Comparison of ENCODE assay signal across 21 cellular contexts in the genomic region with DNA sequence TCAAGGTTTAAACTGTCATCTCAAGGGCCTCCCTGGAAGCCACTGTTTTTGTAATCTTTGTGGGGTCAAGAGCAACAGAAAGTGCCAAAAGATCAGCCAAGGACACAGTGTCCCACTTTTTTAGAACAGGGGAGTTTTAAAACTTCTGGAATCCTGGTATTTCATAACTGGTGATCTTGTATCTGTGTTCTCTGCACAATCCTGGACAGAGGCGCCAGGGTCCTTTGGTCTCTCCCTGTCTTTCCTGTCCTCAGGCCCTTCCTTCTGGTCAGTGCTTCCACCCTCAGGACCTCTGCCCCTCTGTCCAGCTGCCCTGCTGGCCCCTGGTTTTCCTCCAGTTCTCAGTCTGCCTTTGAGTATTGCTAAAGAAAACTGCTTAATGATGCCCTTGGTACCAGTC. TPM values are rescaled to one million over a fixed set of nuclear protein-coding genes. Genes with fewer than 3 reads are reported as not detected.
A peak's percentile ranks its signal among the peaks of the same experiment; 100 is the strongest.
DNase-seq lines count a peak whose midpoint lies in the region; ATAC-seq, FAIRE-seq and TF ChIP-seq lines count a peak whose summit lies in the region.
"Had no signal": no experiment of that assay in that cellular context is flagged by ENCODE, and none has a peak within 500 bp of the region (broad histone marks: within the 10 kb centered on the region; RNA-seq: fewer than 3 reads in every experiment).

No MANE protein-coding gene starts in this region.

- peaks cover 5 to 14% of the 10 kb centered on the region in 2 donors for H3K27me3 Mint-ChIP-seq in CD4-positive, alpha-beta memory T cell
- H3K27me3 Mint-ChIP-seq in activated naive CD4-positive, alpha-beta T cell treated with anti-CD3 and anti-CD28 coated beads for 36 hours (ENCODE audit: low read depth), result peaks cover 7% of the 10 kb centered on the region
- H3K27me3 Mint-ChIP-seq: dendritic cell treated with granulocyte-macrophage colony-stimulating factor and Interleukin-4, amounts not matched to agents 40 ng/mL and 50 ng/mL, for 4 days had no signal

- WGBS in psoas muscle, 3 donors, result 38 to 69% (median 50%) methylated on average over 1 of the region's 1 CpG
- WGBS in small intestine, 3 donors, result 80 to 92% (median 81%) methylated on average over 1 of the region's 1 CpG

- H3K4me3 ChIP-seq in right atrium auricular region (no peak overlapping the region), psoas muscle (no peak overlapping the region), small intestine (ENCODE audit: low read depth in 1 of 2, low read length in 2 of 2) (no peak overlapping the region)
- H3K4me3 ChIP-seq in CD4-positive, alpha-beta memory T cell (ENCODE audit: low read length in 2 of 2), result no peak overlapping the region
- H3K4me3 ChIP-seq: MG63, mucosa of descending colon, SJCRH30 had no signal

- FAIRE-seq in small intestine (lab: Jason Lieb, UNC), result no peak
- FAIRE-seq: HTR-8/SVneo had no signal

- H3K27ac Mint-ChIP-seq in CD4-positive, alpha-beta memory T cell, result no peak overlapping the region
- H3K27ac Mint-ChIP-seq in activated naive CD4-positive, alpha-beta T cell treated with anti-CD3 and anti-CD28 coated beads for 36 hours, result no peak overlapping the region
- H3K27ac Mint-ChIP-seq: activated CD8-positive, alpha-beta memory T cell treated with anti-CD3 and anti-CD28 coated beads, Interleukin-2, amount 10 ng/mL, durations not matched to agents 7 days and 5 days; dendritic cell treated with granulocyte-macrophage colony-stimulating factor and Interleukin-4, amounts not matched to agents 40 ng/mL and 50 ng/mL, for 4 days had no signal

- no peaks in the 10 kb centered on the region for H3K9me3 ChIP-seq in right atrium auricular region
- H3K9me3 ChIP-seq in psoas muscle, result no peaks in the 10 kb centered on the region
- no peaks in the 10 kb centered on the region for H3K9me3 ChIP-seq in CD4-positive, alpha-beta memory T cell (ENCODE audit: control insufficient read depth in 1 of 2, low read length in 2 of 2)
- H3K9me3 ChIP-seq in small intestine (ENCODE audit: control insufficient read depth, low read depth), result no peaks in the 10 kb centered on the region
- H3K9me3 ChIP-seq: MG63, mucosa of descending colon, SJCRH30 had no signal

- peak in 3 of 4 donors; percentile 74 to 83 (median 81) for ATAC-seq in psoas muscle
- ATAC-seq: activated CD8-positive, alpha-beta memory T cell treated with anti-CD3 and anti-CD28 coated beads, Interleukin-2, amount 10 ng/mL, durations not matched to agents 7 days and 5 days; mucosa of descending colon had no signal

- intact Hi-C loops in psoas muscle (cut with DNase I), result no loop called here
- intact Hi-C loops in CD4-positive, alpha-beta memory T cell (cut with micrococcal nuclease), result loop anchor here (10.0 kb wide), 1 partner anchor 420 kb away; no protein-coding TSS in a partner anchor
- intact Hi-C loops in activated naive CD4-positive, alpha-beta T cell treated with anti-CD3 and anti-CD28 coated beads for 36 hours (cut with micrococcal nuclease), result no loop called here

- H3K4me1 ChIP-seq in right atrium auricular region (peaks cover 0 to 22% of the 10 kb centered on the region in 2 donors), psoas muscle (peaks cover 12% of the 10 kb centered on the region), small intestine (ENCODE audit: control insufficient read depth in 2 of 2, insufficient read depth in 1 of 2, low read depth in 1 of 2, low read length in 1 of 2) (no peaks in the 10 kb centered on the region)
- no peaks in the 10 kb centered on the region for H3K4me1 ChIP-seq in CD4-positive, alpha-beta memory T cell (ENCODE audit: insufficient read depth, low read length)

- CTCF ChIA-PET in CD4-positive, alpha-beta memory T cell (lab: Charles Lee; ENCODE audit: partially characterized antibody), result interaction anchor here (0.9 to 1.3 kb wide), 2 partner anchors 21 to 88 kb away, joined by 3 read pairs; no protein-coding TSS in a partner anchor
- CTCF ChIA-PET in activated naive CD4-positive, alpha-beta T cell treated with anti-CD3 and anti-CD28 coated beads for 36 hours (lab: Charles Lee), result interaction anchor here (0.6 to 1.0 kb wide), 3 partner anchors 8 to 122 kb away, joined by 3 to 6 read pairs (median 3); no protein-coding TSS in a partner anchor

- H3K27ac ChIP-seq in cingulate gyrus (ENCODE audit: low read depth, low read length) (peak overlapping the region; percentile 3), right atrium auricular region (peak overlapping the region; percentile 32 to 53), psoas muscle (no peak overlapping the region), small intestine (ENCODE audit: low read depth in 1 of 2, low read length in 1 of 2) (no peak overlapping the region)
- no peak overlapping the region for H3K27ac ChIP-seq in CD4-positive, alpha-beta memory T cell (ENCODE audit: low read depth, low read length)
- H3K27ac ChIP-seq: epithelial cell of prostate, SJCRH30 had no signal

- H3K4me1 Mint-ChIP-seq in CD4-positive, alpha-beta memory T cell, result peaks cover 0 to 1% (median 0%) of the 10 kb centered on the region in 4 donors
- no peaks in the 10 kb centered on the region for H3K4me1 Mint-ChIP-seq in activated naive CD4-positive, alpha-beta T cell treated with anti-CD3 and anti-CD28 coated beads for 36 hours (ENCODE audit: low read depth)

- DNase-seq in right atrium auricular region (ENCODE audit: low spot score) (peak; percentile 82), psoas muscle (peak; percentile 75 to 87), ureter (ENCODE audit: low spot score) (peak; percentile 49), small intestine (no peak)
- no peak for DNase-seq in CD4-positive, alpha-beta memory T cell
- no peak for DNase-seq in activated naive CD4-positive, alpha-beta T cell treated with anti-CD3 and anti-CD28 coated beads for 36 hours
- DNase-seq: activated CD4-positive, CD25-positive, alpha-beta regulatory T cell treated with anti-CD3 and anti-CD28 coated beads, Interleukin-2, amount 50 U/mL, for 72 hours; activated CD8-positive, alpha-beta memory T cell treated with anti-CD3 and anti-CD28 coated beads, Interleukin-2, amount 10 ng/mL, durations not matched to agents 7 days and 5 days; activated effector memory CD4-positive, alpha-beta T cell treated with anti-CD3 and anti-CD28 coated beads, Interleukin-2, amount 50 U/mL, for 16 hours; glutamatergic neuron; MG63; mucosa of descending colon; NCI-H1694 treated with DMSO at 0.1 percent for 48 hours; occipital lobe; SJCRH30; stimulated activated CD4-positive, alpha-beta T cell treated with anti-CD3 and anti-CD28 coated beads, Interleukin-12 subunit alpha, Interleukin-12 subunit beta, amount 100 ng/mL, for 4 hours; stimulated activated naive CD4-positive, alpha-beta T cell treated with Interleukin-2 at 50 U/mL for 16 hours had no signal

- peaks cover 0 to 3% (median 0%) of the 10 kb centered on the region in 8 donors for H3K9me3 Mint-ChIP-seq in CD4-positive, alpha-beta memory T cell
- no peaks in the 10 kb centered on the region for H3K9me3 Mint-ChIP-seq in activated naive CD4-positive, alpha-beta T cell treated with anti-CD3 and anti-CD28 coated beads for 36 hours
- H3K9me3 Mint-ChIP-seq: dendritic cell treated with granulocyte-macrophage colony-stimulating factor and Interleukin-4, amounts not matched to agents 40 ng/mL and 50 ng/mL, for 4 days had no signal

- H3K36me3 ChIP-seq in right atrium auricular region (no peaks in the 10 kb centered on the region), psoas muscle (ENCODE audit: insufficient read depth in 1 of 2, low read depth in 1 of 2) (no peaks in the 10 kb centered on the region), small intestine (ENCODE audit: control insufficient read depth in 2 of 2, insufficient read depth in 2 of 2, low read length in 2 of 2) (no peaks in the 10 kb centered on the region)
- H3K36me3 ChIP-seq in CD4-positive, alpha-beta memory T cell (ENCODE audit: insufficient read depth, low read length), result no peaks in the 10 kb centered on the region
- H3K36me3 ChIP-seq: SJCRH30 had no signal

- TF ChIP-seq CTCF in right atrium auricular region (IDR thresholded peaks at IDR 0.05) (no peak), psoas muscle (IDR thresholded peaks at IDR 0.05) (no peak)

- POLR2A ChIA-PET in CD4-positive, alpha-beta memory T cell (lab: Charles Lee; ENCODE audit: partially characterized antibody), result no interaction called here

- no peaks in the 10 kb centered on the region for H3K27me3 ChIP-seq in right atrium auricular region
- H3K27me3 ChIP-seq in psoas muscle (ENCODE audit: insufficient read depth in 3 of 3, low read length in 2 of 3), result no peaks in the 10 kb centered on the region
- no peaks in the 10 kb centered on the region for H3K27me3 ChIP-seq in CD4-positive, alpha-beta memory T cell (ENCODE audit: insufficient read depth, low read length)
- H3K27me3 ChIP-seq in small intestine (ENCODE audit: control insufficient read depth in 2 of 2, insufficient read depth in 2 of 2, low read length in 2 of 2), result no peaks in the 10 kb centered on the region
- H3K27me3 ChIP-seq: MG63, SJCRH30 had no signal

- no peaks in the 10 kb centered on the region for H3K36me3 Mint-ChIP-seq in CD4-positive, alpha-beta memory T cell
- H3K36me3 Mint-ChIP-seq in activated naive CD4-positive, alpha-beta T cell treated with anti-CD3 and anti-CD28 coated beads for 36 hours (ENCODE audit: low read depth), result no peaks in the 10 kb centered on the region
- H3K36me3 Mint-ChIP-seq: activated CD8-positive, alpha-beta memory T cell treated with anti-CD3 and anti-CD28 coated beads, Interleukin-2, amount 10 ng/mL, durations not matched to agents 7 days and 5 days had no signal

- H3K4me3 Mint-ChIP-seq in CD4-positive, alpha-beta memory T cell, result no peak overlapping the region
- no peak overlapping the region for H3K4me3 Mint-ChIP-seq in activated naive CD4-positive, alpha-beta T cell treated with anti-CD3 and anti-CD28 coated beads for 36 hours
- H3K4me3 Mint-ChIP-seq: activated CD8-positive, alpha-beta memory T cell treated with anti-CD3 and anti-CD28 coated beads, Interleukin-2, amount 10 ng/mL, durations not matched to agents 7 days and 5 days; dendritic cell treated with granulocyte-macrophage colony-stimulating factor and Interleukin-4, amounts not matched to agents 40 ng/mL and 50 ng/mL, for 4 days had no signal

RNA-seq across cellular contexts. Expression of a gene that starts 47.3 kb away (rescaled TPM):
- 10 to 100 TPM; 11.8 to 14.4 TPM for total RNA-seq in right atrium auricular region
- 1 to 10 TPM; 6.8 to 9.7 (median 7.6) TPM for total RNA-seq in psoas muscle
- polyA plus RNA-seq in psoas muscle, result 1 to 10 TPM; 2.5 to 6.4 (median 3.7) TPM
- 27.1 TPM for total RNA-seq in ureter
- total RNA-seq in CD4-positive, alpha-beta memory T cell, result not detected
- polyA plus RNA-seq in CD4-positive, alpha-beta memory T cell, result not detected
- total RNA-seq in activated naive CD4-positive, alpha-beta T cell treated with anti-CD3 and anti-CD28 coated beads for 36 hours, result not detected
- polyA plus RNA-seq in small intestine, result 1 to 10 TPM in 1 of 3 donors, under 1 TPM in 2; 0.22 to 3.6 (median 0.81) TPM

Comparison
In these comparisons a context has a peak if more than half of its experiments do, and no peak if none do; other contexts are left out.
1. H3K27ac ChIP-seq: peak in cingulate gyrus (single experiment) and right atrium auricular region (2 of 2); none in psoas muscle (single experiment), CD4-positive, alpha-beta memory T cell (single experiment) and small intestine (0 of 2).
2. DNase-seq: peak in right atrium auricular region (single experiment), psoas muscle (2 of 2) and ureter (single experiment); none in CD4-positive, alpha-beta memory T cell (0 of 5), activated naive CD4-positive, alpha-beta T cell treated with anti-CD3 and anti-CD28 coated beads for 36 hours (single experiment) and small intestine (single experiment).
3. RNA of a gene that starts 47.3 kb away (total RNA-seq): 27.1 TPM in ureter (single experiment), 11.8 to 14.4 TPM in right atrium auricular region and 6.8 to 9.7 TPM in psoas muscle; not detected in activated naive CD4-positive, alpha-beta T cell treated with anti-CD3 and anti-CD28 coated beads for 36 hours and not detected in CD4-positive, alpha-beta memory T cell; every median in the first group is over 4 times any median in the second.